Comparison of ENCODE assay signal across 8 cellular contexts in the genomic region with DNA sequence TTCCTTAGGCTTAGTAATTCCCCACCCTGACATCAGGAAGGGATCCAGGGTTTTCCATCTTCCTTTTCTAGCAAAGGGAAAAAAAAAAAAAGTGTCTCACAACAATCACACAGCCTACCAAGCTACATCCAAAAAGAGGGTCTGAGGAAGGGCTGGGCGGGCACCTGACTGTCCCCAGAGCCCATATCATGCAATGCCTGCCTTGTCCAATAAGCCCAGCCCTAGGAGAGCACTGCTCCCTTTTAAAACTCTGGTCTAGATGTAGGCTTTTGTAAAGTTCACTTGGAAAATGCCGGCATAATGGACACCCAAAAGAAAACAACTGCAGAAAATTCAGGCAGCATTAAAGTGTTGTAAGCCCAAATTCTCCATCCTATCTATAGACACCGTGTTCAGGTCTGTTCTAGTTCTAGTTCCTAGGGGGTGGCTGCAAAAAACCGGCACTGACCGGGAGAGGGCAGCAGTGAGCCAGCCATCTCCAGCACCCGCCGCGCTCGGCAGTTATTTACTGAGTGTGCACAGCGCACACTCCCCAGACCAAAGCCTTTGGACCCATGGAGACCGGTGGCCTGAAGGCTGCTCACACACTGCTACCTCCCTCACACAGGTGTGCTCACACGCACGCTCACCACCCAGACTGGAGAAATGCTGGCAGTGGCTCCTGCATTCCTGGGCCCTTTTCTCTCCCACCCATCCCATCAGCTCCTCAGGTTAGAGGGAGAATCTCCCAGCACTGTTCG. TPM values are rescaled to one million over a fixed set of nuclear protein-coding genes. Genes with fewer than 3 reads are reported as not detected.
DNase-seq lines count a peak whose midpoint lies in the region; ATAC-seq, FAIRE-seq and TF ChIP-seq lines count a peak whose summit lies in the region.

No MANE protein-coding gene starts in this region.

- no peaks in the 10 kb centered on the region for H3K36me3 ChIP-seq in bronchial epithelial cell (ENCODE audit: control insufficient read depth, insufficient read depth, low read length)

- no peak for FAIRE-seq in bronchial epithelial cell (lab: Jason Lieb, UNC)

- ATAC-seq in HG03045 (IDR thresholded peaks at IDR 0.05; ENCODE audit: unreplicated experiment) = peak; percentile 59

- DNase-seq in NCI-H2081 (lab: John Stamatoyannopoulos, UW) (peak; percentile 61 to 78), NCI-H2081 treated with DMSO at 0.1 percent for 48 hours (lab: John Stamatoyannopoulos, UW) (no peak), NCI-H2227 treated with DMSO at 0.1 percent for 48 hours (lab: John Stamatoyannopoulos, UW) (peak; percentile 82), bronchial epithelial cell (ENCODE audit: low read depth) (peak; percentile 50), kidney tubule cell (ENCODE audit: low spot score) (peak; percentile 76)
- peak; percentile 48 for DNase-seq in activated CD4-positive, CD25-positive, alpha-beta regulatory T cell treated with anti-CD3 and anti-CD28 coated beads, Interleukin-2, amount 50 U/mL, for 16 hours (ENCODE audit: low read depth, low spot score)
- DNase-seq in stimulated activated CD4-positive, alpha-beta T cell treated with anti-CD3 and anti-CD28 coated beads, Interleukin-1b, Interleukin-23, amount 100 ng/mL, for 48 hours = peak; percentile 77

- H3K4me3 ChIP-seq in bronchial epithelial cell (ENCODE audit: low read depth, low read length) = no peak overlapping the region

- TF ChIP-seq CTCF in bronchial epithelial cell (IDR thresholded peaks at IDR 0.05; ENCODE audit: insufficient read depth, low read length, severe bottlenecking) = peak; percentile 91

- H3K27me3 ChIP-seq in bronchial epithelial cell (ENCODE audit: control insufficient read depth, insufficient read depth, low read length) = no peaks in the 10 kb centered on the region

RNA-seq across cellular contexts. Expression of gene PODXL, which starts 48.7 kb away (rescaled TPM):
- total RNA-seq in bronchial epithelial cell = 0.13 and 0.53 TPM in 2 replicates
